Comparison of ENCODE assay signal across 6 cellular contexts in genomic region chr22:19143967-19144400, GRCh38. TPM values are rescaled to one million over a fixed set of nuclear protein-coding genes. Genes with fewer than 3 reads are reported as not detected.
DNase-seq lines count a peak whose midpoint lies in the region; ATAC-seq and TF ChIP-seq lines count a peak whose summit lies in the region.

No MANE protein-coding gene starts in this region.

- H3K27me3 ChIP-seq in DND-41 (ENCODE audit: insufficient read depth, low read length, poor library complexity): no peaks in the 10 kb centered on the region
- H3K27me3 ChIP-seq in OCI-LY1 (ENCODE audit: insufficient read depth, low read length): no peaks in the 10 kb centered on the region
- H3K27me3 ChIP-seq in esophagus (ENCODE audit: control insufficient read depth in 1 of 2, insufficient read depth in 2 of 2, low read length in 2 of 2): peaks cover 6 to 10% of the 10 kb centered on the region in 2 donors

- no peak for TF ChIP-seq CTCF in DND-41 (IDR thresholded peaks at IDR 0.05; ENCODE audit: borderline replicate concordance, extremely low read depth, low read length, poor library complexity, severe bottlenecking)
- TF ChIP-seq CTCF in OCI-LY1 (IDR thresholded peaks at IDR 0.05; ENCODE audit: low read length): no peak

- no peaks in the 10 kb centered on the region for H3F3A ChIP-seq in OCI-LY1 (ENCODE audit: insufficient read depth, low read length)

- H3K4me2 ChIP-seq in DND-41 (ENCODE audit: insufficient read depth, low read length) (peak overlapping the region; percentile 99), OCI-LY1 (ENCODE audit: low read length) (peak overlapping the region; percentile 80)

- no peaks in the 10 kb centered on the region for H3K9me2 ChIP-seq in OCI-LY1 (ENCODE audit: low read depth, low read length)

- H3K79me2 ChIP-seq in DND-41 (ENCODE audit: insufficient read depth, low read length): peaks cover 22% of the 10 kb centered on the region
- H3K79me2 ChIP-seq in OCI-LY1 (ENCODE audit: insufficient read depth, low read length): 0 out of 2 replicates have a peak, but pooled peaks cover 5% of the 10 kb centered on the region

- H4K20me1 ChIP-seq in DND-41 (ENCODE audit: insufficient read depth, low read length) (peaks cover 12% of the 10 kb centered on the region), OCI-LY1 (ENCODE audit: insufficient read depth, low read length) (no peaks in the 10 kb centered on the region)

- peaks cover 20% of the 10 kb centered on the region for H3K4me1 ChIP-seq in DND-41 (ENCODE audit: insufficient read depth, low read length)
- H3K4me1 ChIP-seq in OCI-LY1 (ENCODE audit: insufficient read depth, low read length, severe bottlenecking): peaks cover 12% of the 10 kb centered on the region
- H3K4me1 ChIP-seq in esophagus (ENCODE audit: control insufficient read depth in 2 of 2, insufficient read depth in 2 of 2, low read length in 1 of 2): peaks cover 0 to 5% of the 10 kb centered on the region in 2 donors

- whole genome bisulfite sequencing in esophagus, 2 donors: 2 to 3% methylated on average over 17 of the region's 17 CpGs

- H3K9ac ChIP-seq in DND-41 (ENCODE audit: low read depth, low read length): peak overlapping the region; percentile 74
- peak overlapping the region; percentile 86 for H3K9ac ChIP-seq in OCI-LY1 (ENCODE audit: low read length)

- H3K9me3 ChIP-seq in DND-41 (ENCODE audit: insufficient read depth, low read length, severe bottlenecking) (no peaks in the 10 kb centered on the region), OCI-LY1 (ENCODE audit: low read length) (no peaks in the 10 kb centered on the region), esophagus (ENCODE audit: control insufficient read depth in 2 of 2, insufficient read depth in 1 of 2, low read depth in 1 of 2, low read length in 1 of 2) (no peaks in the 10 kb centered on the region)

- H2AFZ ChIP-seq in DND-41 (ENCODE audit: low read depth, low read length) (peak overlapping the region; percentile 88), OCI-LY1 (ENCODE audit: low read length) (no peak overlapping the region)

- peaks cover 36% of the 10 kb centered on the region for H3K36me3 ChIP-seq in DND-41 (ENCODE audit: insufficient read depth, low read length)
- H3K36me3 ChIP-seq in OCI-LY1 (ENCODE audit: insufficient read depth, low read length): peaks cover 34% of the 10 kb centered on the region
- peaks cover 17 to 29% of the 10 kb centered on the region in 2 donors for H3K36me3 ChIP-seq in esophagus (ENCODE audit: control insufficient read depth in 2 of 2, insufficient read depth in 2 of 2, low read length in 1 of 2)

- no peak for ATAC-seq in DND-41 (ENCODE audit: insufficient read depth, low read depth)

- DNase-seq in DND-41 (peak; percentile 32), NCI-H187 treated with DMSO at 0.1 percent for 48 hours (lab: John Stamatoyannopoulos, UW) (no peak), NK-92 (lab: John Stamatoyannopoulos, UW; ENCODE audit: unreplicated experiment) (no peak)
- peak; percentile 22 for DNase-seq in stimulated activated CD4-positive, alpha-beta T cell treated with anti-CD3 and anti-CD28 coated beads, Interleukin-4, amount 100 ng/mL, for 1 hour

- H3K27ac ChIP-seq in DND-41 (ENCODE audit: low read length) (peak overlapping the region; percentile 64), OCI-LY1 (ENCODE audit: low read depth, low read length, poor library complexity, severe bottlenecking) (no peak overlapping the region), esophagus (ENCODE audit: low read depth in 2 of 2, low read length in 1 of 2) (peak overlapping the region; percentile 79 to 93)

- H3K4me3 ChIP-seq in DND-41 (ENCODE audit: low read depth in 1 of 2, low read length in 2 of 2): peak overlapping the region; percentile 89 to 96
- peak overlapping the region; percentile 85 for H3K4me3 ChIP-seq in OCI-LY1 (ENCODE audit: low read depth, low read length, poor library complexity, severe bottlenecking)
- peak overlapping the region; percentile 86 to 94 for H3K4me3 ChIP-seq in esophagus (ENCODE audit: low read depth in 1 of 2, low read length in 2 of 2)

RNA-seq across cellular contexts. Expression of gene ESS2, which starts 0.5 kb away (rescaled TPM):
- 10 to 100 TPM; 11.9 to 13.4 TPM for polyA plus RNA-seq in esophagus

RNA-seq across cellular contexts. Expression of gene GSC2, which starts 6.1 kb away (rescaled TPM):
- polyA plus RNA-seq in esophagus: not detected

RNA-seq across cellular contexts. Expression of gene TSSK2, which starts 12.9 kb away (rescaled TPM):
- under 1 TPM; 0.05 to 0.06 TPM for polyA plus RNA-seq in esophagus

RNA-seq across cellular contexts. Expression of gene DGCR2, which starts 21.8 kb away (rescaled TPM):
- 10 to 100 TPM; 32.2 to 32.9 TPM for polyA plus RNA-seq in esophagus

RNA-seq across cellular contexts. Expression of gene SLC25A1, which starts 34.6 kb away (rescaled TPM):
- 10 to 100 TPM; 36.1 to 54.6 TPM for polyA plus RNA-seq in esophagus

Comparison
In these comparisons a context has a peak if more than half of its experiments do, and no peak if none do; other contexts are left out.
1. DNase-seq: peak in DND-41 (single experiment) and stimulated activated CD4-positive, alpha-beta T cell treated with anti-CD3 and anti-CD28 coated beads, Interleukin-4, amount 100 ng/mL, for 1 hour (single experiment); none in NCI-H187 treated with DMSO at 0.1 percent for 48 hours (single experiment) and NK-92 (single experiment).
2. Peak in every context shown above with its lines, with median percentiles within 50 percentile points of each other: H3K4me3 ChIP-seq.